Comparison of ENCODE assay signal across 8 cellular contexts in genomic region chr13:39616087-39616694, GRCh38. TPM values are rescaled to one million over a fixed set of nuclear protein-coding genes. Genes with fewer than 3 reads are reported as not detected.
DNase-seq lines count a peak whose midpoint lies in the region; ATAC-seq, FAIRE-seq and TF ChIP-seq lines count a peak whose summit lies in the region.

No MANE protein-coding gene starts in this region.

- H3K4me2 ChIP-seq in HepG2 (ENCODE audit: low read depth, low read length), result no peak overlapping the region

- FAIRE-seq in HepG2 (lab: Jason Lieb, UNC), result peak; percentile 55

- H3K27me3 ChIP-seq in HAP-1 (ENCODE audit: low read depth), result no peaks in the 10 kb centered on the region
- no peaks in the 10 kb centered on the region; a peak in 1 of 5 replicates for H3K27me3 ChIP-seq in HepG2 (ENCODE audit: control insufficient read depth in 1 of 2, insufficient read depth in 2 of 2, low read length in 2 of 2)

- no peaks in the 10 kb centered on the region for H4K20me1 ChIP-seq in HepG2 (ENCODE audit: insufficient read depth, low read length)

- H2AFZ ChIP-seq in HepG2 (ENCODE audit: low read length), result no peak overlapping the region

- no peaks in the 10 kb centered on the region for H3K9me3 ChIP-seq in HAP-1
- no peaks in the 10 kb centered on the region for H3K9me3 ChIP-seq in HepG2 (ENCODE audit: low read length)

- POLR2A ChIA-PET in HepG2 (lab: Yijun Ruan, JAX), result no interaction called here

- TF ChIP-seq POLR2A in HepG2 (IDR thresholded peaks at IDR 0.05; ENCODE audit: insufficient read depth in 1 of 2, low read depth in 2 of 2, low read length in 2 of 2), result no peak

- intact Hi-C loops in HepG2 (cut with micrococcal nuclease; ENCODE audit: unreplicated experiment), result loop anchor here (1.0 to 10.0 kb wide), 3 partner anchors 201 to 565 kb away; no protein-coding TSS in a partner anchor

- no peak for TF ChIP-seq EP300 in HepG2 (IDR thresholded peaks at IDR 0.05; ENCODE audit: low read depth in 2 of 2, low read length in 2 of 2)
- no peak for TF ChIP-seq EP300 in HepG2 (CRISPR knock-in tag; IDR thresholded peaks at IDR 0.05; ENCODE audit: borderline replicate concordance)

- DNase-seq in GM03348 (ENCODE audit: low spot score) (peak; percentile 85), HAP-1 (ENCODE audit: low spot score in 2 of 2) (peak; percentile 77 to 79), NCI-H146 treated with DMSO at 0.1 percent for 48 hours (lab: John Stamatoyannopoulos, UW; ENCODE audit: unreplicated experiment) (peak; percentile 77), SKM-1 treated with dmso at 0.1 percent for 144 hours (lab: John Stamatoyannopoulos, UW; ENCODE audit: unreplicated experiment) (peak; percentile 72), coronary artery (ENCODE audit: low spot score) (no peak), HepG2 (ENCODE audit: low spot score) (peak; percentile 56), T-helper 9 cell (no peak)
- peak; percentile 37 for DNase-seq in stimulated activated naive CD8-positive, alpha-beta T cell treated with anti-CD3 and anti-CD28 coated beads, Interleukin-15, Interleukin-2, amounts not matched to agents 100 U/mL and 50 U/mL, for 24 hours

- no TSS peak for BruUV-seq in HepG2 (replicated peaks; lab: Mats Ljungman, UMichigan)

- in situ Hi-C loops in HAP-1 (cut with MboI; ENCODE audit: low sequenced_read_pairs) (loop anchor here (10.0 kb wide), 2 partner anchors 471 to 551 kb away; no protein-coding TSS in a partner anchor), HepG2 (cut with HindIII; ENCODE audit: extremely low pct_ligation_motif_present, low pct_unique_long_range_greater_than_20kb) (loop anchor here (25.0 kb wide), 3 partner anchors 354 to 654 kb away; no protein-coding TSS in a partner anchor)

- no peaks in the 10 kb centered on the region for H3K4me1 ChIP-seq in HAP-1
- H3K4me1 ChIP-seq in HepG2 (ENCODE audit: insufficient read depth, low read length), result no peaks in the 10 kb centered on the region

- WGBS in HepG2 (ENCODE audit: low lambda C conversion rate), result 28% methylated on average over 10 of the region's 10 CpGs

- ATAC-seq in HepG2, result peak; percentile 90
- peak; percentile 68 for ATAC-seq in stimulated activated naive CD8-positive, alpha-beta T cell treated with anti-CD3 and anti-CD28 coated beads, Interleukin-15, Interleukin-2, amounts not matched to agents 100 U/mL and 50 U/mL, for 24 hours

- no peaks in the 10 kb centered on the region for H3K36me3 ChIP-seq in HAP-1 (replicated peaks)
- H3K36me3 ChIP-seq in HepG2 (replicated peaks in 1 of 2; ENCODE audit: control insufficient read depth in 1 of 2, insufficient read depth in 2 of 2, low read length in 2 of 2), result no peaks in the 10 kb centered on the region

- no peaks in the 10 kb centered on the region for H3K79me2 ChIP-seq in HepG2 (ENCODE audit: insufficient read depth, low read length)

- TF ChIP-seq RAD21 in HepG2 (CRISPR knock-in tag; IDR thresholded peaks at IDR 0.05), result no peak

- CTCF ChIA-PET in HepG2 (lab: Yijun Ruan, JAX; ENCODE audit: low intra/inter-chr PET ratio, low total read pairs), result interaction anchor here (1.5 to 2.2 kb wide), 2 partner anchors 565 to 645 kb away, joined by 3 to 10 read pairs; no protein-coding TSS in a partner anchor

- no peak overlapping the region for H3K9ac ChIP-seq in HepG2 (ENCODE audit: insufficient read depth, low read depth, low read length)

- H3K4me3 ChIP-seq in HAP-1 (no peak overlapping the region), coronary artery (no peak overlapping the region), HepG2 (replicated peaks in 1 of 3; ENCODE audit: insufficient read depth in 1 of 3, low read depth in 2 of 3, low read length in 3 of 3) (no peak overlapping the region)

- H3K27ac ChIP-seq in coronary artery, result no peak overlapping the region
- H3K27ac ChIP-seq in HepG2 (ENCODE audit: extremely low read length, insufficient read depth, low read length), result no peak overlapping the region

- TF ChIP-seq CTCF in coronary artery (IDR thresholded peaks at IDR 0.05) (peak; percentile 79), HepG2 (CRISPR knock-in tag; IDR thresholded peaks at IDR 0.05) (peak; percentile 78)

TF ChIP-seq in HepG2, 621 proteins besides CTCF, POLR2A, EP300 and RAD21:
- TF ChIP-seq STAG1 (CRISPR knock-in tag; IDR thresholded peaks at IDR 0.05) (peak; percentile 65), SMC3 (IDR thresholded peaks at IDR 0.05; ENCODE audit: low read length) (peak; percentile 72), USF2 (IDR thresholded peaks at IDR 0.05; ENCODE audit: low read depth, low read length) (no peak), USF2 (CRISPR knock-in tag; IDR thresholded peaks at IDR 0.05; ENCODE audit: borderline replicate concordance) (peak; percentile 32; the same call in 1 of the 2 replicates), SRF (IDR thresholded peaks at IDR 0.05; ENCODE audit: low read depth, low read length) (peak; percentile 98), PAX8 (CRISPR knock-in tag; IDR thresholded peaks at IDR 0.05; ENCODE audit: borderline replicate concordance) (no peak), ZNF12 (CRISPR knock-in tag; IDR thresholded peaks at IDR 0.05) (no peak), SATB2 (CRISPR knock-in tag; IDR thresholded peaks at IDR 0.05) (no peak), CBX1 (IDR thresholded peaks at IDR 0.05; ENCODE audit: low read depth) (no peak)

RNA-seq across cellular contexts. Expression of gene LHFPL6, which starts 13.2 kb away (rescaled TPM):
- total RNA-seq in HepG2 (2016; rRNA removed; fragmentation: Illumina TruSeq; extraction: Trizol), result not detected in 2 replicates
- not detected in 2 replicates for total RNA-seq in HepG2 (2016; cell fraction: cytosol; rRNA removed; fragmentation: Illumina TruSeq; extraction: Trizol; ENCODE audit: low read depth)
- not detected in 2 replicates for total RNA-seq in HepG2 (2016; cell fraction: insoluble cytoplasmic fraction; rRNA removed; fragmentation: Illumina TruSeq; extraction: Trizol)
- not detected in 2 replicates for total RNA-seq in HepG2 (2016; cell fraction: membrane; rRNA removed; fragmentation: Illumina TruSeq; extraction: Trizol)
- total RNA-seq in HepG2 (2016; cell fraction: nucleus; rRNA removed; fragmentation: Illumina TruSeq; extraction: Trizol), result not detected in 2 replicates
- not detected in 2 replicates for polyA plus RNA-seq in HepG2 (2011; rRNA removed)
- polyA plus RNA-seq in HepG2 (2011; cell fraction: cytosol; rRNA removed), result 0.03 TPM in 1 of 2 replicates, not detected in the other
- not detected in 2 replicates for polyA plus RNA-seq in HepG2 (2011; cell fraction: nucleus; rRNA removed)
- not detected in 2 replicates for polyA plus RNA-seq in HepG2 (2012)
- not detected in 2 replicates for polyA plus RNA-seq in HepG2 (2016; cell fraction: cytosol; fragmentation: Illumina TruSeq; extraction: Trizol; ENCODE audit: low read depth)
- polyA plus RNA-seq in HepG2 (2016; cell fraction: insoluble cytoplasmic fraction; fragmentation: Illumina TruSeq; extraction: Trizol; ENCODE audit: low read depth), result not detected in 2 replicates
- polyA plus RNA-seq in HepG2 (2016; cell fraction: membrane; fragmentation: Illumina TruSeq; extraction: Trizol; ENCODE audit: low read depth), result not detected in 2 replicates
- polyA plus RNA-seq in HepG2 (2016; cell fraction: nucleus; fragmentation: Illumina TruSeq; extraction: Trizol; ENCODE audit: insufficient read depth, low read depth), result not detected in 2 replicates
- polyA minus RNA-seq in HepG2 (2011; rRNA and poly(A)+ RNA removed; ENCODE audit: low replicate concordance), result 0.30 TPM in 1 of 2 replicates, not detected in the other
- not detected in 2 replicates for polyA minus RNA-seq in HepG2 (2011; cell fraction: cytosol; rRNA and poly(A)+ RNA removed)
- not detected in 2 replicates for polyA minus RNA-seq in HepG2 (2011; cell fraction: nucleus; rRNA and poly(A)+ RNA removed)

RNA-seq across cellular contexts. Expression of gene COG6, which starts 39.3 kb away (rescaled TPM):
- 23.5 and 34.7 TPM in 2 replicates for total RNA-seq in HepG2 (2016; rRNA removed; fragmentation: Illumina TruSeq; extraction: Trizol)
- total RNA-seq in HepG2 (2016; cell fraction: cytosol; rRNA removed; fragmentation: Illumina TruSeq; extraction: Trizol; ENCODE audit: low read depth), result 4.1 and 4.7 TPM in 2 replicates
- total RNA-seq in HepG2 (2016; cell fraction: insoluble cytoplasmic fraction; rRNA removed; fragmentation: Illumina TruSeq; extraction: Trizol), result 21.9 and 30.5 TPM in 2 replicates
- 5.7 and 6.7 TPM in 2 replicates for total RNA-seq in HepG2 (2016; cell fraction: membrane; rRNA removed; fragmentation: Illumina TruSeq; extraction: Trizol)
- total RNA-seq in HepG2 (2016; cell fraction: nucleus; rRNA removed; fragmentation: Illumina TruSeq; extraction: Trizol), result 46.8 and 49.6 TPM in 2 replicates
- polyA plus RNA-seq in HepG2 (2011; rRNA removed), result 17.4 and 26.1 TPM in 2 replicates
- polyA plus RNA-seq in HepG2 (2011; cell fraction: cytosol; rRNA removed), result 9.3 and 12.5 TPM in 2 replicates
- polyA plus RNA-seq in HepG2 (2011; cell fraction: nucleus; rRNA removed), result 13.1 and 27.1 TPM in 2 replicates
- 7.6 and 16.7 TPM in 2 replicates for polyA plus RNA-seq in HepG2 (2012)
- polyA plus RNA-seq in HepG2 (2016; cell fraction: cytosol; fragmentation: Illumina TruSeq; extraction: Trizol; ENCODE audit: low read depth), result 0.73 and 0.87 TPM in 2 replicates
- polyA plus RNA-seq in HepG2 (2016; cell fraction: insoluble cytoplasmic fraction; fragmentation: Illumina TruSeq; extraction: Trizol; ENCODE audit: low read depth), result 22.0 and 24.0 TPM in 2 replicates
- 2.4 and 2.5 TPM in 2 replicates for polyA plus RNA-seq in HepG2 (2016; cell fraction: membrane; fragmentation: Illumina TruSeq; extraction: Trizol; ENCODE audit: low read depth)
- polyA plus RNA-seq in HepG2 (2016; cell fraction: nucleus; fragmentation: Illumina TruSeq; extraction: Trizol; ENCODE audit: insufficient read depth, low read depth), result 23.2 and 24.7 TPM in 2 replicates
- polyA minus RNA-seq in HepG2 (2011; rRNA and poly(A)+ RNA removed; ENCODE audit: low replicate concordance), result 5.1 and 18.3 TPM in 2 replicates
- 34.5 and 43.9 TPM in 2 replicates for polyA minus RNA-seq in HepG2 (2011; cell fraction: cytosol; rRNA and poly(A)+ RNA removed)
- 75.1 and 77.6 TPM in 2 replicates for polyA minus RNA-seq in HepG2 (2011; cell fraction: nucleus; rRNA and poly(A)+ RNA removed)

Comparison
In these comparisons a context has a peak if more than half of its experiments do, and no peak if none do; other contexts are left out.
1. DNase-seq: peak in GM03348 (single experiment), HAP-1 (2 of 2), NCI-H146 treated with DMSO at 0.1 percent for 48 hours (single experiment), SKM-1 treated with dmso at 0.1 percent for 144 hours (single experiment), HepG2 (single experiment) and stimulated activated naive CD8-positive, alpha-beta T cell treated with anti-CD3 and anti-CD28 coated beads, Interleukin-15, Interleukin-2, amounts not matched to agents 100 U/mL and 50 U/mL, for 24 hours (single experiment); none in coronary artery (single experiment) and T-helper 9 cell (single experiment).